In the genomic region with DNA sequence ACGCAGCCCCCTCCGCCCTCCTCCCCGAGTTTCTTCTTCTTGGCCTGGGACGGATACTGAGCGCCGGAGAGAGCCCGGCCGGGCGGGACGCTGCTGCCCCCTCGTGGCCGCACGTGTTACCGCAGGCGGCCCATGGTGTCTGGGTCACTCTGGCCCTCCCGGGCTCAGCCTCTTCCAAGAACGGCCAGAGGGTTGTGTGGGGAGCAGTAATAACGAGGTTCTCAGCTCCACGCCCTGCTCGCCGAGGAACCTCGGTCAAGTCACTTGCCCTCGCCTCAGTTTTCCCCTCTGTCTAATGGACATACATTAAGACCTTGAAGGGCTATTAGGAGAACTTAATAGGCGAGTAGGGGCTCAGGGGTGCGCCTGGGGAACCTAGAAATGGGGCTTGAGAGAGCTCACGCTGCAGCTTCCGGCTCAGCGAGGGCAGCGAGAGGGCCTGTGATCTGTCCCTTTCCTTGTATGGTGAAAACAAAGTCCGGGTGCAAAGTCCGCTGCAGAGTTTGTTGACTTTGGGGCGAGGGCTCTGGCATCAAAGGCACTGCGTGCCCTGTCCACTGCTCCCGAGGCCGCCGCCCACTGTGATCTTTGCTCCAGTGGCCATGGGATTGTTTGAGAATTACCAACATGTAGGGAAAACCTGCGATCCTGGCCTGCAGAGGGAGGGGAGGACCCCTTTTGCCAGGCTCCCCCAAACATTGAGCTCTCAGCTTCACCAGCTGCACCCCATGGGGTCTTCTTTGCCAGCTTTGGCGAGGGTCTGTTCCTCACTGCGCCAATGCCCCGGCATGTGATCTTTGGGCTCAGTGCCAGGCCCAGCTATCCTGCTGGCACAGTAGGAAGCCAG, we compare ENCODE assay signal across 1 cellular context.
TF ChIP-seq lines count a peak whose summit lies in the region.

No MANE protein-coding gene starts in this region.

TF ChIP-seq in HepG2, 621 proteins besides CTCF, POLR2A, EP300 and RAD21 (continued from another document and continues in another):
- TF ChIP-seq, protein P1, sequence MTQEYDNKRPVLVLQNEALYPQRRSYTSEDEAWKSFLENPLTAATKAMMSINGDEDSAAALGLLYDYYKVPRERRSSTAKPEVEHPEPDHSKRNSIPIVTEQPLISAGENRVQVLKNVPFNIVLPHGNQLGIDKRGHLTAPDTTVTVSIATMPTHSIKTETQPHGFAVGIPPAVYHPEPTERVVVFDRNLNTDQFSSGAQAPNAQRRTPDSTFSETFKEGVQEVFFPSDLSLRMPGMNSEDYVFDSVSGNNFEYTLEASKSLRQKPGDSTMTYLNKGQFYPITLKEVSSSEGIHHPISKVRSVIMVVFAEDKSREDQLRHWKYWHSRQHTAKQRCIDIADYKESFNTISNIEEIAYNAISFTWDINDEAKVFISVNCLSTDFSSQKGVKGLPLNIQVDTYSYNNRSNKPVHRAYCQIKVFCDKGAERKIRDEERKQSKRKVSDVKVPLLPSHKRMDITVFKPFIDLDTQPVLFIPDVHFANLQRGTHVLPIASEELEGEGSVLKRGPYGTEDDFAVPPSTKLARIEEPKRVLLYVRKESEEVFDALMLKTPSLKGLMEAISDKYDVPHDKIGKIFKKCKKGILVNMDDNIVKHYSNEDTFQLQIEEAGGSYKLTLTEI (CRISPR knock-in tag; conservative IDR thresholded peaks at IDR 0.05), result no peak
- no peak for TF ChIP-seq MBD4 (IDR thresholded peaks at IDR 0.05; ENCODE audit: borderline replicate concordance, low read length)
- TF ChIP-seq, protein P2, sequence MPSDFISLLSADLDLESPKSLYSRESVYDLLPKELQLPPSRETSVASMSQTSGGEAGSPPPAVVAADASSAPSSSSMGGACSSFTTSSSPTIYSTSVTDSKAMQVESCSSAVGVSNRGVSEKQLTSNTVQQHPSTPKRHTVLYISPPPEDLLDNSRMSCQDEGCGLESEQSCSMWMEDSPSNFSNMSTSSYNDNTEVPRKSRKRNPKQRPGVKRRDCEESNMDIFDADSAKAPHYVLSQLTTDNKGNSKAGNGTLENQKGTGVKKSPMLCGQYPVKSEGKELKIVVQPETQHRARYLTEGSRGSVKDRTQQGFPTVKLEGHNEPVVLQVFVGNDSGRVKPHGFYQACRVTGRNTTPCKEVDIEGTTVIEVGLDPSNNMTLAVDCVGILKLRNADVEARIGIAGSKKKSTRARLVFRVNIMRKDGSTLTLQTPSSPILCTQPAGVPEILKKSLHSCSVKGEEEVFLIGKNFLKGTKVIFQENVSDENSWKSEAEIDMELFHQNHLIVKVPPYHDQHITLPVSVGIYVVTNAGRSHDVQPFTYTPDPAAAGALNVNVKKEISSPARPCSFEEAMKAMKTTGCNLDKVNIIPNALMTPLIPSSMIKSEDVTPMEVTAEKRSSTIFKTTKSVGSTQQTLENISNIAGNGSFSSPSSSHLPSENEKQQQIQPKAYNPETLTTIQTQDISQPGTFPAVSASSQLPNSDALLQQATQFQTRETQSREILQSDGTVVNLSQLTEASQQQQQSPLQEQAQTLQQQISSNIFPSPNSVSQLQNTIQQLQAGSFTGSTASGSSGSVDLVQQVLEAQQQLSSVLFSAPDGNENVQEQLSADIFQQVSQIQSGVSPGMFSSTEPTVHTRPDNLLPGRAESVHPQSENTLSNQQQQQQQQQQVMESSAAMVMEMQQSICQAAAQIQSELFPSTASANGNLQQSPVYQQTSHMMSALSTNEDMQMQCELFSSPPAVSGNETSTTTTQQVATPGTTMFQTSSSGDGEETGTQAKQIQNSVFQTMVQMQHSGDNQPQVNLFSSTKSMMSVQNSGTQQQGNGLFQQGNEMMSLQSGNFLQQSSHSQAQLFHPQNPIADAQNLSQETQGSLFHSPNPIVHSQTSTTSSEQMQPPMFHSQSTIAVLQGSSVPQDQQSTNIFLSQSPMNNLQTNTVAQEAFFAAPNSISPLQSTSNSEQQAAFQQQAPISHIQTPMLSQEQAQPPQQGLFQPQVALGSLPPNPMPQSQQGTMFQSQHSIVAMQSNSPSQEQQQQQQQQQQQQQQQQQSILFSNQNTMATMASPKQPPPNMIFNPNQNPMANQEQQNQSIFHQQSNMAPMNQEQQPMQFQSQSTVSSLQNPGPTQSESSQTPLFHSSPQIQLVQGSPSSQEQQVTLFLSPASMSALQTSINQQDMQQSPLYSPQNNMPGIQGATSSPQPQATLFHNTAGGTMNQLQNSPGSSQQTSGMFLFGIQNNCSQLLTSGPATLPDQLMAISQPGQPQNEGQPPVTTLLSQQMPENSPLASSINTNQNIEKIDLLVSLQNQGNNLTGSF (CRISPR knock-in tag; IDR thresholded peaks at IDR 0.05), result no peak
- TF ChIP-seq WIZ (CRISPR knock-in tag; IDR thresholded peaks at IDR 0.05), result no peak; the same call in 1 of the 2 replicates
- TF ChIP-seq ZNF446 (CRISPR knock-in tag; IDR thresholded peaks at IDR 0.05), result no peak
- TF ChIP-seq REL (CRISPR knock-in tag; conservative IDR thresholded peaks at IDR 0.05), result no peak
- TF ChIP-seq ZNF280D (CRISPR knock-in tag; IDR thresholded peaks at IDR 0.05), result peak; percentile 95
- TF ChIP-seq, protein P3, sequence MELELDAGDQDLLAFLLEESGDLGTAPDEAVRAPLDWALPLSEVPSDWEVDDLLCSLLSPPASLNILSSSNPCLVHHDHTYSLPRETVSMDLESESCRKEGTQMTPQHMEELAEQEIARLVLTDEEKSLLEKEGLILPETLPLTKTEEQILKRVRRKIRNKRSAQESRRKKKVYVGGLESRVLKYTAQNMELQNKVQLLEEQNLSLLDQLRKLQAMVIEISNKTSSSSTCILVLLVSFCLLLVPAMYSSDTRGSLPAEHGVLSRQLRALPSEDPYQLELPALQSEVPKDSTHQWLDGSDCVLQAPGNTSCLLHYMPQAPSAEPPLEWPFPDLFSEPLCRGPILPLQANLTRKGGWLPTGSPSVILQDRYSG (CRISPR knock-in tag; IDR thresholded peaks at IDR 0.05), result 0 out of 2 replicates have a peak, but pooled peaks have one; percentile 29
- peak; percentile 87 for TF ChIP-seq ZNF501 (CRISPR knock-in tag; IDR thresholded peaks at IDR 0.05)
- TF ChIP-seq SOX5 (CRISPR knock-in tag; IDR thresholded peaks at IDR 0.05; ENCODE audit: borderline replicate concordance), result peak; percentile 90
- peak; percentile 13; the same call in 1 of the 2 replicates for TF ChIP-seq ZBTB49 (CRISPR knock-in tag; IDR thresholded peaks at IDR 0.05; ENCODE audit: borderline replicate concordance)
- no peak for TF ChIP-seq ZNF333 (CRISPR knock-in tag; IDR thresholded peaks at IDR 0.05; ENCODE audit: borderline replicate concordance)
- peak; percentile 74 for TF ChIP-seq CBX1 (IDR thresholded peaks at IDR 0.05; ENCODE audit: low read depth)
- peak; percentile 94 for TF ChIP-seq SAP130 (CRISPR knock-in tag; IDR thresholded peaks at IDR 0.05; ENCODE audit: low read depth)
- TF ChIP-seq AGO1 (IDR thresholded peaks at IDR 0.05; ENCODE audit: low read depth, low read length, poor library complexity, severe bottlenecking), result no peak
- TF ChIP-seq CHCHD3 (CRISPR knock-in tag; IDR thresholded peaks at IDR 0.05), result no peak
- no peak for TF ChIP-seq FOXK2 (IDR thresholded peaks at IDR 0.05)
- TF ChIP-seq BRF2 (CRISPR knock-in tag; IDR thresholded peaks at IDR 0.05), result no peak
- TF ChIP-seq SMYD3 (CRISPR knock-in tag; IDR thresholded peaks at IDR 0.05), result peak; percentile 26; the same call in 1 of the 2 replicates
- TF ChIP-seq ELK4 (CRISPR knock-in tag; IDR thresholded peaks at IDR 0.05; ENCODE audit: borderline replicate concordance), result no peak
- TF ChIP-seq ZNF292 (CRISPR knock-in tag; IDR thresholded peaks at IDR 0.05; ENCODE audit: borderline replicate concordance, low read depth), result peak; percentile 55
- TF ChIP-seq SRY (CRISPR knock-in tag; IDR thresholded peaks at IDR 0.05), result peak; percentile 27; the same call in 1 of the 2 replicates
- no peak; the same call in 1 of the 2 replicates for TF ChIP-seq TAF1 (CRISPR knock-in tag; IDR thresholded peaks at IDR 0.05)
- peak; percentile 63 for TF ChIP-seq RERE (CRISPR knock-in tag; IDR thresholded peaks at IDR 0.05; ENCODE audit: low read depth)
- peak; percentile 76 for TF ChIP-seq RBFOX2 (IDR thresholded peaks at IDR 0.05; ENCODE audit: low read depth, low read length)
- peak; percentile 90 for TF ChIP-seq STAG1 (CRISPR knock-in tag; IDR thresholded peaks at IDR 0.05)
- no peak for TF ChIP-seq RBM39 (IDR thresholded peaks at IDR 0.05; ENCODE audit: low read depth, low read length, poor library complexity, severe bottlenecking)
- no peak for TF ChIP-seq SP1 (IDR thresholded peaks at IDR 0.05)
- 0 out of 2 replicates have a peak, but pooled peaks have one; percentile 50 for TF ChIP-seq SP1 (CRISPR knock-in tag; IDR thresholded peaks at IDR 0.05)
- peak; percentile 65; the same call in 1 of the 2 replicates for TF ChIP-seq JUN (CRISPR knock-in tag; IDR thresholded peaks at IDR 0.05)
- TF ChIP-seq ZNF160 (CRISPR knock-in tag; IDR thresholded peaks at IDR 0.05), result peak; percentile 81
